ENCODE assay signal across 8 cellular contexts in genomic region chrX:72018277-72019112, GRCh38.
DNase-seq lines count a peak whose midpoint lies in the region; ATAC-seq and TF ChIP-seq lines count a peak whose summit lies in the region.

No MANE protein-coding gene starts in this region.

- 20 to 27% methylated on average over 1 to 9 of the region's 70 CpGs for WGBS in thyroid gland, 2 donors

- ATAC-seq in GM21360 (IDR thresholded peaks at IDR 0.05; ENCODE audit: unreplicated experiment) (peak; percentile 60), SK-N-SH treated with all-trans-retinoic acid at 6 μM for 48 hours (peak; percentile 95)

- TF ChIP-seq CTCF in glutamatergic neuron (IDR thresholded peaks at IDR 0.05; ENCODE audit: partially characterized antibody, unreplicated experiment) (peak; percentile 78), parathyroid adenoma (IDR thresholded peaks at IDR 0.05) (peak; percentile 74), thyroid gland (IDR thresholded peaks at IDR 0.05) (peak; percentile 13 to 79 (median 50))

- no peaks in the 10 kb centered on the region for H3K9me3 Mint-ChIP-seq in activated naive CD4-positive, alpha-beta T cell treated with anti-CD3 and anti-CD28 coated beads, Interleukin-2, amount 50 U/mL, for 24 hours
- H3K9me3 Mint-ChIP-seq in glutamatergic neuron (ENCODE audit: unreplicated experiment): peaks cover 4% of the 10 kb centered on the region

- H3K36me3 Mint-ChIP-seq in activated naive CD4-positive, alpha-beta T cell treated with anti-CD3 and anti-CD28 coated beads, Interleukin-2, amount 50 U/mL, for 24 hours: no peaks in the 10 kb centered on the region
- no peaks in the 10 kb centered on the region for H3K36me3 Mint-ChIP-seq in glutamatergic neuron (ENCODE audit: unreplicated experiment)

- H2AFZ ChIP-seq in parathyroid adenoma: peak overlapping the region; percentile 79

- no peaks in the 10 kb centered on the region for H3K27me3 ChIP-seq in parathyroid adenoma (ENCODE audit: control insufficient read depth, insufficient read depth, low read length)
- H3K27me3 ChIP-seq in thyroid gland: no peaks in the 10 kb centered on the region

- H3K36me3 ChIP-seq in parathyroid adenoma (ENCODE audit: control insufficient read depth, insufficient read depth, low read length) (no peaks in the 10 kb centered on the region), thyroid gland (no peaks in the 10 kb centered on the region)

- no peaks in the 10 kb centered on the region for H3K9me3 ChIP-seq in parathyroid adenoma (ENCODE audit: control insufficient read depth, low read length)
- H3K9me3 ChIP-seq in thyroid gland: no peaks in the 10 kb centered on the region

- peak overlapping the region; percentile 26 for H3K4me3 Mint-ChIP-seq in activated naive CD4-positive, alpha-beta T cell treated with anti-CD3 and anti-CD28 coated beads, Interleukin-2, amount 50 U/mL, for 24 hours
- H3K4me3 Mint-ChIP-seq in glutamatergic neuron (ENCODE audit: unreplicated experiment): no peak overlapping the region

- H3K4me1 Mint-ChIP-seq in activated naive CD4-positive, alpha-beta T cell treated with anti-CD3 and anti-CD28 coated beads, Interleukin-2, amount 50 U/mL, for 24 hours: peaks cover 9% of the 10 kb centered on the region
- peaks cover 1% of the 10 kb centered on the region for H3K4me1 Mint-ChIP-seq in glutamatergic neuron (ENCODE audit: low read depth, unreplicated experiment)

- DNase-seq in COLO668 (lab: John Stamatoyannopoulos, UW; ENCODE audit: unreplicated experiment): peak; percentile 78
- peak; percentile 83 for DNase-seq in glutamatergic neuron
- peak; percentile 81 for DNase-seq in thyroid gland

- no peak overlapping the region for H3K9ac ChIP-seq in parathyroid adenoma

- peak overlapping the region; percentile 62 for H3K27ac Mint-ChIP-seq in activated naive CD4-positive, alpha-beta T cell treated with anti-CD3 and anti-CD28 coated beads, Interleukin-2, amount 50 U/mL, for 24 hours
- H3K27ac Mint-ChIP-seq in glutamatergic neuron (ENCODE audit: unreplicated experiment): no peak overlapping the region

- H3K27ac ChIP-seq in parathyroid adenoma: peak overlapping the region; percentile 71
- H3K27ac ChIP-seq in thyroid gland: peak overlapping the region in 1 of 3 donors; percentile 22

- peak overlapping the region; percentile 5 for H3K4me3 ChIP-seq in parathyroid adenoma (ENCODE audit: low read depth, low read length)
- peak overlapping the region in 1 of 3 donors; percentile 10 for H3K4me3 ChIP-seq in thyroid gland (replicated peaks in 1 of 3)

- intact Hi-C loops in thyroid gland (cut with DNase I): loop anchor here (5.0 kb wide), 1 partner anchor 114 kb away; the partner anchor contains the start of gene RTL5

- H3K4me2 ChIP-seq in parathyroid adenoma (ENCODE audit: low read length): peak overlapping the region; percentile 55

- no peak for TF ChIP-seq POLR2A in thyroid gland (IDR thresholded peaks at IDR 0.05)

- TF ChIP-seq EP300 in Ishikawa (IDR thresholded peaks at IDR 0.05; ENCODE audit: borderline replicate concordance): no peak

- no peaks in the 10 kb centered on the region for H3K79me2 ChIP-seq in parathyroid adenoma

- peak; percentile 57; the same call in 1 of the 2 replicates for TF ChIP-seq RAD21 in Ishikawa (IDR thresholded peaks at IDR 0.05; ENCODE audit: low read depth)

- peaks cover 2% of the 10 kb centered on the region for H3K27me3 Mint-ChIP-seq in activated naive CD4-positive, alpha-beta T cell treated with anti-CD3 and anti-CD28 coated beads, Interleukin-2, amount 50 U/mL, for 24 hours
- H3K27me3 Mint-ChIP-seq in glutamatergic neuron (ENCODE audit: unreplicated experiment): no peaks in the 10 kb centered on the region

- peaks cover 5% of the 10 kb centered on the region for H3K4me1 ChIP-seq in parathyroid adenoma
- H3K4me1 ChIP-seq in thyroid gland: no peaks in the 10 kb centered on the region

TF ChIP-seq in Ishikawa, 13 proteins besides CTCF, POLR2A, EP300 and RAD21:
- TF ChIP-seq NFIC (IDR thresholded peaks at IDR 0.05) (no peak), EGR1 (IDR thresholded peaks at IDR 0.05) (peak; percentile 73), MAX (IDR thresholded peaks at IDR 0.05) (peak; percentile 89), TCF12 (IDR thresholded peaks at IDR 0.05; ENCODE audit: low read depth) (0 out of 2 replicates have a peak, but pooled peaks have one; percentile 23)
TF ChIP-seq in Ishikawa: peak in this region for 3.

TF ChIP-seq in SK-N-SH treated with all-trans-retinoic acid at 6 μM for 48 hours, 23 proteins besides CTCF, POLR2A, EP300 and RAD21:
- TF ChIP-seq BACH2 (CRISPR knock-in tag; IDR thresholded peaks at IDR 0.05; ENCODE audit: borderline replicate concordance) (0 out of 2 replicates have a peak, but pooled peaks have one; percentile 24), ZNF8 (CRISPR knock-in tag; IDR thresholded peaks at IDR 0.05) (no peak), TSHZ2 (CRISPR knock-in tag; IDR thresholded peaks at IDR 0.05) (peak; percentile 19; the same call in 1 of the 2 replicates), ISL1 (CRISPR knock-in tag; IDR thresholded peaks at IDR 0.05) (no peak), CSDC2 (CRISPR knock-in tag; IDR thresholded peaks at IDR 0.05) (no peak), SNAI2 (CRISPR knock-in tag; IDR thresholded peaks at IDR 0.05) (0 out of 2 replicates have a peak, but pooled peaks have one; percentile 14)
TF ChIP-seq in SK-N-SH treated with all-trans-retinoic acid at 6 μM for 48 hours: peak in this region for 3.
